In the genomic region with DNA sequence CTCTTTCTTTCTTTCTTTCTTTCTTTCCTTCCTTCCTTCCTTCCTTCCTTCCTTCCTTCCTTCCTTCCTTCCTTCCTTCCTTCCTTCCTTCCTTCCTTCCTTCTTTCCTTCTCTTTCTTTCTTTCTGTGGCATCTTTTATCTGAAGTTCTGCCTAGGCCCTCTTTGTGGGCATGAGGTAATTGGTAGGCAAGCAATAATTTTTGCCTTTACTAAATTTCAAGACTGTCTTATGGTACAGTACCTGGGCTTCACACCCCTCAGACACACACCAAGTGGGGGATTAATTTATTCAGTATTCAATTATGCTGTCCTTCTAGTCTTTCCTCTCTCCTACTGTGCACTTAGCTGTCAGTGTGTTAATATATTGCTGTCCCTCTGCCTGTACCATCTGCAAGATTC, we compare ENCODE assay signal across 24 cellular contexts.
DNase-seq lines count a peak whose midpoint lies in the region; ATAC-seq, FAIRE-seq and TF ChIP-seq lines count a peak whose summit lies in the region.
"Had no signal": no experiment of that assay in that cellular context is flagged by ENCODE, and none has a peak within 500 bp of the region (broad histone marks: within the 10 kb centered on the region; RNA-seq: fewer than 3 reads in every experiment).

No MANE protein-coding gene starts in this region.

- H3K27ac ChIP-seq in BLaER1 (peak overlapping the region; percentile 55; the same call in 1 of the 2 replicates), K562 (ENCODE audit: extremely low read depth, low read depth, low read length) (no peak overlapping the region), transverse colon (no peak overlapping the region)
- H3K27ac ChIP-seq: C4-2B had no signal

- TF ChIP-seq POLR2A in K562 (conservative IDR thresholded peaks at IDR 0.05) = no peak
- no peak for TF ChIP-seq POLR2A in transverse colon (IDR thresholded peaks at IDR 0.05)

- CTCF ChIA-PET in K562 (lab: Yijun Ruan, JAX; ENCODE audit: low intra/inter-chr PET ratio) (no interaction called here), GM10248 (lab: Yijun Ruan, JAX) (no interaction called here)

- no peaks in the 10 kb centered on the region for H3K79me2 ChIP-seq in K562 (ENCODE audit: control insufficient read depth, insufficient read depth, low read length)

- peaks cover 4% of the 10 kb centered on the region; the same call in 1 of the 2 replicates for H3K36me3 ChIP-seq in BLaER1
- no peaks in the 10 kb centered on the region for H3K36me3 ChIP-seq in K562 (ENCODE audit: control insufficient read depth, insufficient read depth, low read length)
- H3K36me3 ChIP-seq in transverse colon = no peaks in the 10 kb centered on the region

- peak overlapping the region; percentile 48 for H3K4me2 ChIP-seq in BLaER1
- no peak overlapping the region for H3K4me2 ChIP-seq in K562 (ENCODE audit: insufficient read depth, low read length)

- no peaks in the 10 kb centered on the region for H4K20me1 ChIP-seq in BLaER1
- H4K20me1 ChIP-seq in K562 (replicated peaks; ENCODE audit: control insufficient read depth, insufficient read depth, low read length) = no peaks in the 10 kb centered on the region

- no peak overlapping the region for H2AFZ ChIP-seq in K562 (ENCODE audit: low read depth, low read length)

- H3K9me3 ChIP-seq in BLaER1 (peaks cover 22% of the 10 kb centered on the region), K562 (replicated peaks; ENCODE audit: control insufficient read depth, insufficient read depth, low read depth, low read length) (no peaks in the 10 kb centered on the region), transverse colon (no peaks in the 10 kb centered on the region)
- H3K9me3 ChIP-seq: Caco-2 had no signal

- DNase-seq in K562 (ENCODE audit: extremely low read depth in 1 of 4, low spot score in 3 of 4) (no peak), nephron progenitor cell (no peak), GM10248 (ENCODE audit: extremely low spot score) (no peak), transverse colon (no peak)
- no peak for DNase-seq in stimulated activated CD4-positive, alpha-beta T cell treated with anti-CD3 and anti-CD28 coated beads, Interleukin-12 subunit alpha, Interleukin-12 subunit beta, amount 100 ng/mL, for 4 hours
- DNase-seq: 8988T; AML-193; Caco-2; Calu3; CD4-positive, alpha-beta T cell; CD8-positive, alpha-beta T cell; GF-D8 had no signal

- H3K4me1 ChIP-seq in BLaER1 = peaks cover 47% of the 10 kb centered on the region
- no peaks in the 10 kb centered on the region for H3K4me1 ChIP-seq in K562 (replicated peaks in 1 of 2; ENCODE audit: control insufficient read depth in 2 of 2, insufficient read depth in 2 of 2, low read length in 2 of 2)
- H3K4me1 ChIP-seq in transverse colon = no peaks in the 10 kb centered on the region
- H3K4me1 ChIP-seq: Caco-2 had no signal

- H3K4me3 Mint-ChIP-seq in nephron progenitor cell = no peak overlapping the region
- H3K4me3 Mint-ChIP-seq: B cell; CD4-positive, alpha-beta T cell; CD8-positive, alpha-beta T cell had no signal

- no peaks in the 10 kb centered on the region for H3K27me3 Mint-ChIP-seq in nephron progenitor cell (ENCODE audit: low read depth, poor library complexity)
- H3K27me3 Mint-ChIP-seq: B cell had no signal

- no peaks in the 10 kb centered on the region for H3K36me3 Mint-ChIP-seq in nephron progenitor cell (ENCODE audit: low read depth)
- H3K36me3 Mint-ChIP-seq: CD8-positive, alpha-beta T cell had no signal

- no peak for TF ChIP-seq RAD21 in K562 (CRISPR knock-in tag; conservative IDR thresholded peaks at IDR 0.05 in 1 of 2, IDR thresholded peaks at IDR 0.05 in 1 of 2)

- no peaks in the 10 kb centered on the region for H3K4me1 Mint-ChIP-seq in nephron progenitor cell
- H3K4me1 Mint-ChIP-seq: B cell had no signal

- peak overlapping the region; percentile 21 for H3K27ac Mint-ChIP-seq in nephron progenitor cell
- H3K27ac Mint-ChIP-seq: B cell; CD4-positive, alpha-beta T cell; CD8-positive, alpha-beta T cell had no signal

- intact Hi-C loops in K562 (cut with micrococcal nuclease) = no loop called here
- intact Hi-C loops in transverse colon (cut with DNase I; ENCODE audit: low total_unique reads) = no loop called here

- in situ Hi-C loops in K562 (cut with MboI) = no loop called here
- in situ Hi-C loops in transverse colon (cut with MboI; ENCODE audit: low pct_ligation_motif_present in 1 of 4, low pct_unique_long_range_greater_than_20kb in 1 of 4, low sequenced_read_pairs in 3 of 4) = no loop called here

- ATAC-seq in HG03159 (IDR thresholded peaks at IDR 0.05; ENCODE audit: unreplicated experiment) = peak; percentile 13
- no peak for ATAC-seq in K562
- ATAC-seq in GM21529 (IDR thresholded peaks at IDR 0.05; ENCODE audit: unreplicated experiment) = no peak
- ATAC-seq: CD8-positive, alpha-beta T cell had no signal

- no peak for TF ChIP-seq EP300 in K562 (IDR thresholded peaks at IDR 0.05; ENCODE audit: low read length)
- TF ChIP-seq EP300 in transverse colon (IDR thresholded peaks at IDR 0.05; ENCODE audit: low read depth) = no peak

- no peaks in the 10 kb centered on the region for H3K9me3 Mint-ChIP-seq in nephron progenitor cell
- H3K9me3 Mint-ChIP-seq: CD8-positive, alpha-beta T cell had no signal

- POLR2A ChIA-PET in K562 (lab: Yijun Ruan, JAX) (interaction anchor here (0.6 to 0.9 kb wide), 2 partner anchors 51 to 471 kb away, joined by 3 to 5 read pairs; no protein-coding TSS in a partner anchor), GM10248 (lab: Yijun Ruan, JAX) (no interaction called here)

- no TSS peak for BruUV-seq in K562 (replicated peaks; lab: Mats Ljungman, UMichigan)

- H3K27me3 ChIP-seq in BLaER1 = no peaks in the 10 kb centered on the region
- no peaks in the 10 kb centered on the region for H3K27me3 ChIP-seq in K562 (ENCODE audit: control insufficient read depth in 2 of 2, insufficient read depth in 2 of 2, low read length in 2 of 2)
- H3K27me3 ChIP-seq in transverse colon = no peaks in the 10 kb centered on the region

- no peak for FAIRE-seq in K562 (lab: Jason Lieb, UNC)
- FAIRE-seq: A204.1, D721Med, G401.6, GM12878, GM12892, GM18507, GM19239 had no signal

- no peak overlapping the region for H3K4me3 ChIP-seq in BLaER1
- H3K4me3 ChIP-seq in K562 = no peak overlapping the region
- H3K4me3 ChIP-seq in transverse colon = no peak overlapping the region
- H3K4me3 ChIP-seq: GM12878 had no signal

- H3K9me1 ChIP-seq in K562 (ENCODE audit: control insufficient read depth, insufficient read depth, low read length) = no peaks in the 10 kb centered on the region

- no peak for TF ChIP-seq CTCF in K562 (IDR thresholded peaks at IDR 0.05 in 2 of 3, conservative IDR thresholded peaks at IDR 0.05 in 1 of 3; ENCODE audit: insufficient read depth in 2 of 3, low read depth in 1 of 3, low read length in 3 of 3)
- TF ChIP-seq CTCF in nephron progenitor cell (IDR thresholded peaks at IDR 0.05) = no peak
- TF ChIP-seq CTCF in GM10248 (IDR thresholded peaks at IDR 0.05; ENCODE audit: control extremely low read depth, extremely low read depth, low read depth, missing control alignments) = no peak
- no peak for TF ChIP-seq CTCF in transverse colon (IDR thresholded peaks at IDR 0.05)

- no peak overlapping the region for H3K9ac ChIP-seq in BLaER1
- no peak overlapping the region for H3K9ac ChIP-seq in K562 (ENCODE audit: insufficient read depth in 1 of 2, low read depth in 2 of 2, low read length in 2 of 2)

TF ChIP-seq in K562, 482 proteins besides CTCF, POLR2A, EP300 and RAD21:
- TF ChIP-seq FOXK2 (conservative IDR thresholded peaks at IDR 0.05 in 1 of 2, IDR thresholded peaks at IDR 0.05 in 1 of 2; ENCODE audit: low read depth in 2 of 2) = no peak
- TF ChIP-seq, protein P1, sequence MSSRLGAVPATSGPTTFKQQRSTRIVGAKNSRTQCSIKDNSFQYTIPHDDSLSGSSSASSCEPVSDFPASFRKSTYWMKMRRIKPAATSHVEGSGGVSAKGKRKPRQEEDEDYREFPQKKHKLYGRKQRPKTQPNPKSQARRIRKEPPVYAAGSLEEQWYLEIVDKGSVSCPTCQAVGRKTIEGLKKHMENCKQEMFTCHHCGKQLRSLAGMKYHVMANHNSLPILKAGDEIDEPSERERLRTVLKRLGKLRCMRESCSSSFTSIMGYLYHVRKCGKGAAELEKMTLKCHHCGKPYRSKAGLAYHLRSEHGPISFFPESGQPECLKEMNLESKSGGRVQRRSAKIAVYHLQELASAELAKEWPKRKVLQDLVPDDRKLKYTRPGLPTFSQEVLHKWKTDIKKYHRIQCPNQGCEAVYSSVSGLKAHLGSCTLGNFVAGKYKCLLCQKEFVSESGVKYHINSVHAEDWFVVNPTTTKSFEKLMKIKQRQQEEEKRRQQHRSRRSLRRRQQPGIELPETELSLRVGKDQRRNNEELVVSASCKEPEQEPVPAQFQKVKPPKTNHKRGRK (tag; IDR thresholded peaks at IDR 0.05) = peak; percentile 71
